8 cellular contexts compared by ENCODE assay signal in genomic region chr5:179550511-179551342, GRCh38. TPM values are rescaled to one million over a fixed set of nuclear protein-coding genes. Genes with fewer than 3 reads are reported as not detected.
A peak's percentile ranks its signal among the peaks of the same experiment; 100 is the strongest.
DNase-seq lines count a peak whose midpoint lies in the region; ATAC-seq, FAIRE-seq and TF ChIP-seq lines count a peak whose summit lies in the region.

RUFY1 (plus strand) TSS chr5:179550554; CDS start chr5:179550570, 16 bp downstream.

- peaks cover 3% of the 10 kb centered on the region for H3K79me1 ChIP-seq in H1 (ENCODE audit: low read depth, low read length)

- H3K4me2 ChIP-seq in BLaER1 (peak within 1 kb of the TSS; percentile 85), H1 (ENCODE audit: insufficient read depth in 1 of 2, low read depth in 2 of 2, low read length in 2 of 2) (peak within 1 kb of the TSS; percentile 75 to 92)

- H4K5ac ChIP-seq in H1 (ENCODE audit: insufficient read length, low read depth, low read length) = peak within 1 kb of the TSS; percentile 99

- H2BK15ac ChIP-seq in H1 (ENCODE audit: low read length) = no peak within 1 kb of the TSS

- H2AFZ ChIP-seq in H1 (ENCODE audit: low read length) = peak within 1 kb of the TSS; percentile 15; the same call in 1 of the 2 replicates

- H3K23ac ChIP-seq in H1 (ENCODE audit: insufficient read length) = no peak within 1 kb of the TSS

- H4K91ac ChIP-seq in H1 (replicated peaks; ENCODE audit: insufficient read length, low read length) = peak within 1 kb of the TSS; percentile 75

- TF ChIP-seq EP300 in H1 (IDR thresholded peaks at IDR 0.05; ENCODE audit: borderline replicate concordance in 1 of 2, low read depth in 2 of 2, low read length in 2 of 2) = no peak

- H4K8ac ChIP-seq in H1 (ENCODE audit: extremely low read depth, insufficient read depth, low read length) = peak within 1 kb of the TSS; percentile 97

- 2% methylated on average over 55 of the region's 109 CpGs; no CpG with 5 or more reads in 1 of the 2 experiments for WGBS in H1 (ENCODE audit: extremely low coverage in 1 of 2, insufficient coverage in 1 of 2, insufficient read length in 1 of 2, insufficient replicate concordance in 2 of 2, low coverage in 1 of 2, low lambda C conversion rate in 2 of 2, missing lambda C conversion rate in 1 of 2), 2 experiments

- H3K56ac ChIP-seq in H1 (replicated peaks; ENCODE audit: insufficient read length, low read depth, low read length) = peak within 1 kb of the TSS; percentile 96

- peaks cover 8 to 43% of the 10 kb centered on the region in 2 experiments for H3K79me2 ChIP-seq in H1 (ENCODE audit: control insufficient read depth in 1 of 2, insufficient read depth in 2 of 2, low read length in 2 of 2)

- peak within 1 kb of the TSS; percentile 93 for H3K4me3 ChIP-seq in BLaER1
- H3K4me3 ChIP-seq in H1 (ENCODE audit: extremely low read depth in 1 of 4, insufficient read depth in 2 of 4, low read depth in 3 of 4, low read length in 4 of 4) = peak within 1 kb of the TSS; percentile 76 to 97 (median 88)

- no peak within 1 kb of the TSS for H2BK120ac ChIP-seq in H1 (replicated peaks; ENCODE audit: low read depth, low read length)

- no peak for TF ChIP-seq CTCF in H1 (IDR thresholded peaks at IDR 0.05; ENCODE audit: control extremely low read depth in 1 of 3, insufficient read depth in 1 of 3, low read depth in 1 of 3, low read length in 3 of 3)

- FAIRE-seq in H1 (lab: Jason Lieb, UNC) = no peak

- no peak within 1 kb of the TSS for H3K14ac ChIP-seq in H1 (ENCODE audit: insufficient read length)

- peak; percentile 76 to 89 for TF ChIP-seq POLR2A in H1 (IDR thresholded peaks at IDR 0.05; ENCODE audit: control extremely low read depth in 1 of 2, low read depth in 2 of 2, low read length in 2 of 2)

- peaks cover 13% of the 10 kb centered on the region; the same call in 1 of the 2 replicates for H3K36me3 ChIP-seq in BLaER1
- H3K36me3 ChIP-seq in H1 (ENCODE audit: control insufficient read depth in 2 of 4, insufficient read depth in 4 of 4, low read length in 3 of 4) = peaks cover 0 to 6% (median 0%) of the 10 kb centered on the region in 4 experiments; a peak in 1 of 8 replicates

- CTCF ChIA-PET in activated CD8-positive, alpha-beta memory T cell treated with anti-CD3 and anti-CD28 coated beads for 36 hours (lab: Charles Lee) = interaction anchor here (1.6 kb wide), 1 partner anchor 128 kb away, joined by 3 read pairs; no protein-coding TSS in a partner anchor
- CTCF ChIA-PET in H1 (lab: Charles Lee; ENCODE audit: partially characterized antibody) = no interaction called here

- peak within 1 kb of the TSS; percentile 11; the same call in 1 of the 2 replicates for H2BK12ac ChIP-seq in H1 (ENCODE audit: low read depth, low read length)

- H2BK20ac ChIP-seq in H1 (ENCODE audit: low read length) = no peak within 1 kb of the TSS

- ATAC-seq in GM19035 (IDR thresholded peaks at IDR 0.05; ENCODE audit: unreplicated experiment) (peak; percentile 87), HG03280 (IDR thresholded peaks at IDR 0.05; ENCODE audit: unreplicated experiment) (peak; percentile 88)

- H3K9ac ChIP-seq in BLaER1 (peak within 1 kb of the TSS; percentile 93), H1 (replicated peaks in 1 of 4; ENCODE audit: extremely low read depth in 1 of 4, low read depth in 3 of 4, low read length in 3 of 4) (peak within 1 kb of the TSS; percentile 77 to 93 (median 89))

- POLR2A ChIA-PET in activated CD8-positive, alpha-beta memory T cell treated with anti-CD3 and anti-CD28 coated beads for 36 hours (lab: Charles Lee) = interaction anchor here (1.4 to 2.2 kb wide), 2 partner anchors 9 to 73 kb away, joined by 6 to 14 read pairs; partner anchors contain the start of gene HNRNPH1
- POLR2A ChIA-PET in H1 (lab: Charles Lee; ENCODE audit: partially characterized antibody) = interaction anchor here (0.8 to 3.8 kb wide), 15 partner anchors 8 to 207 kb away, joined by 3 to 22 read pairs (median 3); partner anchors contain the start of genes CBY3 and HNRNPH1

- peak; percentile 60 for DNase-seq in NCI-H82 treated with DMSO at 0.1 percent for 48 hours (lab: John Stamatoyannopoulos, UW; ENCODE audit: unreplicated experiment)
- DNase-seq in H1 (ENCODE audit: low read depth in 1 of 2, low spot score in 2 of 2) = peak in 1 of 2 experiments; percentile 89
- DNase-seq in mesenteric fat pad (ENCODE audit: low spot score) = peak; percentile 94
- DNase-seq in stimulated activated CD8-positive, alpha-beta memory T cell treated with anti-CD3 and anti-CD28 coated beads, Interleukin-15, amount 100 ng/mL, for 1 hour (ENCODE audit: low read depth) = peak; percentile 63

- H3K27me3 ChIP-seq in BLaER1 (no peaks in the 10 kb centered on the region), H1 (replicated peaks in 1 of 4; ENCODE audit: control insufficient read depth in 3 of 4, extremely low read depth in 1 of 4, insufficient read depth in 3 of 4, low read length in 3 of 4) (no peaks in the 10 kb centered on the region)

- peak within 1 kb of the TSS; percentile 94 for H3K27ac ChIP-seq in BLaER1
- H3K27ac ChIP-seq in H1 (ENCODE audit: low read depth, low read length) = peak within 1 kb of the TSS; percentile 96

- H3K9me3 ChIP-seq in BLaER1 (no peaks in the 10 kb centered on the region), H1 (ENCODE audit: insufficient read depth in 2 of 2, low read depth in 1 of 2, low read length in 1 of 2) (no peaks in the 10 kb centered on the region)

- peaks cover 36% of the 10 kb centered on the region; the same call in 1 of the 2 replicates for H4K20me1 ChIP-seq in BLaER1
- H4K20me1 ChIP-seq in H1 (replicated peaks in 1 of 2; ENCODE audit: control insufficient read depth in 1 of 2, insufficient read depth in 2 of 2, low read length in 2 of 2) = peaks cover 0 to 3% of the 10 kb centered on the region in 2 experiments

- H2BK5ac ChIP-seq in H1 (ENCODE audit: low read depth, low read length) = peak within 1 kb of the TSS; percentile 90

- H3K18ac ChIP-seq in H1 (ENCODE audit: extremely low read depth, low read length) = peak within 1 kb of the TSS; percentile 94

- no peak for TF ChIP-seq RAD21 in H1 (IDR thresholded peaks at IDR 0.05 in 1 of 2, conservative IDR thresholded peaks at IDR 0.05 in 1 of 2; ENCODE audit: low read depth in 2 of 2, low read length in 2 of 2)

- no peaks in the 10 kb centered on the region; the same call in 1 of the 2 replicates for H3K23me2 ChIP-seq in H1 (ENCODE audit: low read depth, low read length)

- H2AK5ac ChIP-seq in H1 (ENCODE audit: low read depth, low read length) = peak within 1 kb of the TSS; percentile 16; the same call in 1 of the 2 replicates

- H3K4me1 ChIP-seq in BLaER1 (peaks cover 22% of the 10 kb centered on the region), H1 (replicated peaks in 1 of 4; ENCODE audit: control insufficient read depth in 3 of 4, insufficient read depth in 4 of 4, low read length in 3 of 4) (peaks cover 2 to 6% (median 5%) of the 10 kb centered on the region in 4 experiments)

- H3K4ac ChIP-seq in H1 (replicated peaks; ENCODE audit: insufficient read length, low read depth, low read length) = peak within 1 kb of the TSS; percentile 48

TF ChIP-seq in H1, 55 proteins besides CTCF, POLR2A, EP300 and RAD21 (continues in another document):
- TF ChIP-seq POLR2AphosphoS5 (IDR thresholded peaks at IDR 0.05; ENCODE audit: low read depth, low read length) (peak; percentile 68), MAX (IDR thresholded peaks at IDR 0.05) (0 out of 2 replicates have a peak, but pooled peaks have one; percentile 23), SIN3A (conservative IDR thresholded peaks at IDR 0.05 in 1 of 2, IDR thresholded peaks at IDR 0.05 in 1 of 2; ENCODE audit: low read depth in 1 of 2, low read length in 2 of 2) (peak; percentile 29 to 50; a peak in 2 of 4 replicates), ZNF274 (IDR thresholded peaks at IDR 0.05; ENCODE audit: borderline replicate concordance, extremely low read depth, low read length) (no peak), RNF2 (IDR thresholded peaks at IDR 0.05; ENCODE audit: borderline replicate concordance, low read depth, low read length, missing control alignments, poor library complexity, severe bottlenecking) (no peak), PHF8 (conservative IDR thresholded peaks at IDR 0.05; ENCODE audit: low read depth, low read length) (peak; percentile 95), E2F6 (IDR thresholded peaks at IDR 0.05) (no peak), GABPA (IDR thresholded peaks at IDR 0.05; ENCODE audit: borderline replicate concordance, insufficient read depth, low read length) (no peak), TAF1 (IDR thresholded peaks at IDR 0.05; ENCODE audit: low read depth, low read length) (peak; percentile 88), EGR1 (IDR thresholded peaks at IDR 0.05; ENCODE audit: borderline replicate concordance, low read depth, low read length) (peak; percentile 88; the same call in 1 of the 2 replicates), BCL11A (IDR thresholded peaks at IDR 0.05; ENCODE audit: low read depth in 2 of 2, low read length in 2 of 2) (no peak), KDM5A (IDR thresholded peaks at IDR 0.05; ENCODE audit: low read length) (peak; percentile 52; the same call in 1 of the 2 replicates), RBBP5 (IDR thresholded peaks at IDR 0.05; ENCODE audit: borderline replicate concordance, low read depth, low read length) (peak; percentile 56; the same call in 1 of the 2 replicates), TAF7 (optimal IDR thresholded peaks at IDR 0.05; ENCODE audit: borderline replicate concordance, low read depth, low read length) (peak; percentile 41)

RNA-seq across cellular contexts. Expression of gene RUFY1, which starts in this region (rescaled TPM):
- 10 to 100 TPM; 35.0 to 36.9 TPM for total RNA-seq in activated CD8-positive, alpha-beta memory T cell treated with anti-CD3 and anti-CD28 coated beads for 36 hours
- 29.5 and 31.2 TPM in 2 replicates for total RNA-seq in H1 (2021; fragmentation: NEBNext Ultra II Directional; extraction: Animal tissue kit (Norgen Biotek cat#: 25700))
- 22.4 and 22.9 TPM in 2 replicates for polyA plus RNA-seq in H1 (2011; rRNA removed)
- 20.4 TPM for polyA plus RNA-seq in H1 (2011; cell fraction: cytosol; rRNA removed)
- polyA plus RNA-seq in H1 (2011; cell fraction: nucleus; rRNA removed) = 35.1 TPM
- 23.3 to 28.3 TPM (median 26.9 TPM) in 4 replicates for polyA plus RNA-seq in H1 (2012, experiment 1 of 2)
- polyA plus RNA-seq in H1 (2012, experiment 2 of 2) = 4.7 TPM
- polyA plus RNA-seq in H1 (2013, experiment 1 of 2) = 15.1 TPM
- 14.0 TPM for polyA plus RNA-seq in H1 (2013, experiment 2 of 2)
- polyA minus RNA-seq in H1 (2011; rRNA and poly(A)+ RNA removed) = 21.2 and 27.5 TPM in 2 replicates
- polyA minus RNA-seq in H1 (2011; cell fraction: cytosol; rRNA and poly(A)+ RNA removed) = 28.9 TPM
- 49.8 TPM for polyA minus RNA-seq in H1 (2011; cell fraction: nucleus; rRNA and poly(A)+ RNA removed)
- 40.9 TPM for total RNA-seq in mesenteric fat pad
